In the genomic region with DNA sequence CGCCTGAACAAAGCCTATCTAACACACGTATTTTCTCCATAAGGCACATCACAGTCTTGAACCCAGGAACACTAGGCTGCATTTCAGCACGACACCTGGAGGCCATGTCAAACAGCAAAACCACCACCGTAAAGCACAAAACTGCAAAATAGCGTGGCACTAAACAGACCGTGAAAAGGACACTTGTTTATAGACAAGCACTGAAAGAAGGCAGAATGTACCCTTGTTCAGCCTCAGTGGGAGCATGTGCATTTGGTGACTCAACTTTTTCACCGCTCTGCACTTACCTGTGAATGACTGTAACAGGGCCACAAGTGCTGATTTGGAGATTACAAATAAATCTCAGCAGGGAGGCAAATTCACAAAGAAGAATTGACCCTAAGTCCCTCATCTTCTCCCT, we compare ENCODE assay signal across 34 cellular contexts.
"Had no signal": no experiment of that assay in that cellular context is flagged by ENCODE, and none has a peak within 500 bp of the region (broad histone marks: within the 10 kb centered on the region; RNA-seq: fewer than 3 reads in every experiment).

No MANE protein-coding gene starts in this region.

- ATAC-seq: activated CD8-positive, alpha-beta memory T cell treated with anti-CD3 and anti-CD28 coated beads, Interleukin-2, amount 10 ng/mL, durations not matched to agents 7 days and 5 days; activated naive CD8-positive, alpha-beta T cell treated with anti-CD3 and anti-CD28 coated beads, Interleukin-2, amount 50 U/mL, for 24 hours; PC-3; Right ventricle myocardium inferior had no signal

- H3K4me3 ChIP-seq: cardiac muscle cell, Peyer's patch had no signal

- H3K4me1 ChIP-seq: Peyer's patch had no signal

- H3K4me3 Mint-ChIP-seq: activated CD4-positive, alpha-beta memory T cell treated with anti-CD3 and anti-CD28 coated beads, Interleukin-2, amount 10 ng/mL, durations not matched to agents 7 days and 5 days; activated CD8-positive, alpha-beta memory T cell treated with anti-CD3 and anti-CD28 coated beads, Interleukin-2, amount 10 ng/mL, durations not matched to agents 7 days and 5 days; activated naive CD4-positive, alpha-beta T cell treated with anti-CD3 and anti-CD28 coated beads, Interleukin-2, amount 10 ng/mL, durations not matched to agents 7 days and 5 days; activated naive CD8-positive, alpha-beta T cell; activated naive CD8-positive, alpha-beta T cell treated with anti-CD3 and anti-CD28 coated beads, Interleukin-2, amount 50 U/mL, for 24 hours; central memory CD8-positive, alpha-beta T cell had no signal

- H3K9me3 ChIP-seq: Peyer's patch had no signal

- H3K27ac ChIP-seq: brain microvascular endothelial cell, cardiac muscle cell, Peyer's patch, RWPE1, VCaP had no signal

- H3K27me3 ChIP-seq: brain microvascular endothelial cell, cardiac muscle cell, Peyer's patch had no signal

- H3K36me3 Mint-ChIP-seq: activated CD8-positive, alpha-beta memory T cell treated with anti-CD3 and anti-CD28 coated beads, Interleukin-2, amount 10 ng/mL, durations not matched to agents 7 days and 5 days; activated naive CD4-positive, alpha-beta T cell treated with anti-CD3 and anti-CD28 coated beads, Interleukin-2, amount 10 ng/mL, durations not matched to agents 7 days and 5 days had no signal

- H3K4me1 Mint-ChIP-seq: activated CD4-positive, alpha-beta memory T cell treated with anti-CD3 and anti-CD28 coated beads, Interleukin-2, amount 10 ng/mL, durations not matched to agents 7 days and 5 days; activated CD8-positive, alpha-beta memory T cell treated with anti-CD3 and anti-CD28 coated beads, Interleukin-2, amount 10 ng/mL, durations not matched to agents 7 days and 5 days; activated naive CD4-positive, alpha-beta T cell treated with anti-CD3 and anti-CD28 coated beads, Interleukin-2, amount 10 ng/mL, durations not matched to agents 7 days and 5 days; central memory CD8-positive, alpha-beta T cell had no signal

- H3K27ac Mint-ChIP-seq: activated CD4-positive, alpha-beta memory T cell treated with anti-CD3 and anti-CD28 coated beads, Interleukin-2, amount 10 ng/mL, durations not matched to agents 7 days and 5 days; activated CD8-positive, alpha-beta memory T cell treated with anti-CD3 and anti-CD28 coated beads, Interleukin-2, amount 10 ng/mL, durations not matched to agents 7 days and 5 days; activated naive CD4-positive, alpha-beta T cell treated with anti-CD3 and anti-CD28 coated beads, Interleukin-2, amount 10 ng/mL, durations not matched to agents 7 days and 5 days; activated naive CD8-positive, alpha-beta T cell; activated naive CD8-positive, alpha-beta T cell treated with anti-CD3 and anti-CD28 coated beads, Interleukin-2, amount 50 U/mL, for 24 hours had no signal

- H3K36me3 ChIP-seq: brain microvascular endothelial cell, cardiac muscle cell, Peyer's patch had no signal

- DNase-seq: activated CD4-positive, alpha-beta memory T cell treated with anti-CD3 and anti-CD28 coated beads, Interleukin-2, amount 10 ng/mL, durations not matched to agents 7 days and 5 days; activated CD4-positive, alpha-beta T cell treated with anti-CD3 and anti-CD28 coated beads for 1 hour; activated CD4-positive, alpha-beta T cell treated with anti-CD3 and anti-CD28 coated beads for 48 hours; activated CD4-positive, CD25-positive, alpha-beta regulatory T cell; activated CD8-positive, alpha-beta memory T cell treated with anti-CD3 and anti-CD28 coated beads for 24 hours; activated CD8-positive, alpha-beta memory T cell treated with anti-CD3 and anti-CD28 coated beads, Interleukin-2, amount 10 ng/mL, durations not matched to agents 7 days and 5 days; activated CD8-positive, alpha-beta memory T cell treated with anti-CD3 and anti-CD28 coated beads, Interleukin-2, amount 50 U/mL, for 48 hours; activated effector memory CD4-positive, alpha-beta T cell treated with Interleukin-2 at 50 U/mL for 16 hours; activated naive CD4-positive, alpha-beta T cell treated with anti-CD3 and anti-CD28 coated beads, Interleukin-2, amount 10 ng/mL, durations not matched to agents 7 days and 5 days; activated naive CD8-positive, alpha-beta T cell treated with anti-CD3 and anti-CD28 coated beads, Interleukin-2, amount 50 U/mL, for 24 hours; activated T-cell treated with anti-CD3 and anti-CD28 coated beads, Interleukin-2, amount 50 U/mL, for 48 hours; aorta; brain microvascular endothelial cell; Karpas-422; NCI-H1105; NCI-H1417 treated with DMSO at 0.1 percent for 48 hours; NCI-H187 treated with DMSO at 0.1 percent for 48 hours; NCI-H2081; NCI-H2171 treated with DMSO at 0.1 percent for 48 hours; NCI-H2227 treated with DMSO at 0.1 percent for 48 hours; NCI-H524 treated with DMSO at 0.1 percent for 48 hours; PC-3; SIG-M5; SW 1271; T-helper 1 cell; T-helper 2 cell; T-helper 9 cell had no signal

- H3K9me3 Mint-ChIP-seq: activated CD4-positive, alpha-beta memory T cell treated with anti-CD3 and anti-CD28 coated beads, Interleukin-2, amount 10 ng/mL, durations not matched to agents 7 days and 5 days; activated naive CD4-positive, alpha-beta T cell treated with anti-CD3 and anti-CD28 coated beads, Interleukin-2, amount 10 ng/mL, durations not matched to agents 7 days and 5 days; activated naive CD8-positive, alpha-beta T cell treated with anti-CD3 and anti-CD28 coated beads, Interleukin-2, amount 50 U/mL, for 24 hours; central memory CD8-positive, alpha-beta T cell had no signal
